1 cellular context compared by ENCODE assay signal in the genomic region with DNA sequence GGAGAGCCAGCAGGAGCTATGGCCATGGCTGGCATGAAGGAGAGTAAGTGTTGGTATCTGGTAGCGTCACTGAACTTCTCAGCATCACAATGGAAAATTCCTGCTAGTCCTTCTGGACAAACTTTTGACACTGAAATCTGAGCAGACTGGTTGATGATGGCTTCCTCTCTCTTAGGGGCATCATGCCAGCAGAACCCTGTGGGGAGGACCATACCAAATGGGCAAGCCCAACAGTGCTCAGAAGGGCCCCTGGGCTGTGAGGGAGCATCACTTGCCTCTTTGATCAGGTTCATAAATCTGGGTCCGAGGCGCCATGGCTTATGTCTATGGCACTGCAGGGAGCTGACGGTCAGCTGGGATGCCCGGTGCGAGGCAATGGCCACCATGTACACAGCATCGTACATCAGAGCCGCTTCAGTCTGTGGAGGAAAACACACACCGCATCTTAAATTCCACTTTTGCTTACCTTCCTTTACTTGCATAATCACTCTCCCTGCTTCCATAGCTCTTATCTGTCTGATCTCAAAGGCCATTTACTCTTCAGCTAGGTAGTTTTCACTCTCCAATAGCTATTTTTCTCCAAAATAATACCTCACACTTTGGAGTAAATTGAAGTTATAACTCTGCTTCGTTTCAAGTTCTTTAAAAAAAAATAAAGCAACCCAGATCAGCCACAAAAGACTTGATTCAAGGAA.
TF ChIP-seq lines count a peak whose summit lies in the region.

No MANE protein-coding gene starts in this region.

TF ChIP-seq in K562, 482 proteins besides CTCF, POLR2A, EP300 and RAD21 (continued from another document and continues in another):
- TF ChIP-seq, protein P1, sequence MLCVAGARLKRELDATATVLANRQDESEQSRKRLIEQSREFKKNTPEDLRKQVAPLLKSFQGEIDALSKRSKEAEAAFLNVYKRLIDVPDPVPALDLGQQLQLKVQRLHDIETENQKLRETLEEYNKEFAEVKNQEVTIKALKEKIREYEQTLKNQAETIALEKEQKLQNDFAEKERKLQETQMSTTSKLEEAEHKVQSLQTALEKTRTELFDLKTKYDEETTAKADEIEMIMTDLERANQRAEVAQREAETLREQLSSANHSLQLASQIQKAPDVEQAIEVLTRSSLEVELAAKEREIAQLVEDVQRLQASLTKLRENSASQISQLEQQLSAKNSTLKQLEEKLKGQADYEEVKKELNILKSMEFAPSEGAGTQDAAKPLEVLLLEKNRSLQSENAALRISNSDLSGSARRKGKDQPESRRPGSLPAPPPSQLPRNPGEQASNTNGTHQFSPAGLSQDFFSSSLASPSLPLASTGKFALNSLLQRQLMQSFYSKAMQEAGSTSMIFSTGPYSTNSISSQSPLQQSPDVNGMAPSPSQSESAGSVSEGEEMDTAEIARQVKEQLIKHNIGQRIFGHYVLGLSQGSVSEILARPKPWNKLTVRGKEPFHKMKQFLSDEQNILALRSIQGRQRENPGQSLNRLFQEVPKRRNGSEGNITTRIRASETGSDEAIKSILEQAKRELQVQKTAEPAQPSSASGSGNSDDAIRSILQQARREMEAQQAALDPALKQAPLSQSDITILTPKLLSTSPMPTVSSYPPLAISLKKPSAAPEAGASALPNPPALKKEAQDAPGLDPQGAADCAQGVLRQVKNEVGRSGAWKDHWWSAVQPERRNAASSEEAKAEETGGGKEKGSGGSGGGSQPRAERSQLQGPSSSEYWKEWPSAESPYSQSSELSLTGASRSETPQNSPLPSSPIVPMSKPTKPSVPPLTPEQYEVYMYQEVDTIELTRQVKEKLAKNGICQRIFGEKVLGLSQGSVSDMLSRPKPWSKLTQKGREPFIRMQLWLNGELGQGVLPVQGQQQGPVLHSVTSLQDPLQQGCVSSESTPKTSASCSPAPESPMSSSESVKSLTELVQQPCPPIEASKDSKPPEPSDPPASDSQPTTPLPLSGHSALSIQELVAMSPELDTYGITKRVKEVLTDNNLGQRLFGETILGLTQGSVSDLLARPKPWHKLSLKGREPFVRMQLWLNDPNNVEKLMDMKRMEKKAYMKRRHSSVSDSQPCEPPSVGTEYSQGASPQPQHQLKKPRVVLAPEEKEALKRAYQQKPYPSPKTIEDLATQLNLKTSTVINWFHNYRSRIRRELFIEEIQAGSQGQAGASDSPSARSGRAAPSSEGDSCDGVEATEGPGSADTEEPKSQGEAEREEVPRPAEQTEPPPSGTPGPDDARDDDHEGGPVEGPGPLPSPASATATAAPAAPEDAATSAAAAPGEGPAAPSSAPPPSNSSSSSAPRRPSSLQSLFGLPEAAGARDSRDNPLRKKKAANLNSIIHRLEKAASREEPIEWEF (CRISPR knock-in tag; IDR thresholded peaks at IDR 0.05): no peak
- no peak for TF ChIP-seq KDM5B (IDR thresholded peaks at IDR 0.05; ENCODE audit: insufficient replicate concordance, low read depth, low read length)
- no peak for TF ChIP-seq NR2F6 (CRISPR knock-in tag; IDR thresholded peaks at IDR 0.05)
- no peak for TF ChIP-seq SRSF7 (optimal IDR thresholded peaks at IDR 0.05; ENCODE audit: low read depth, low read length)
- TF ChIP-seq OTX1 (CRISPR knock-in tag; IDR thresholded peaks at IDR 0.05): no peak
- TF ChIP-seq KDM1A (IDR thresholded peaks at IDR 0.05): no peak
- TF ChIP-seq, protein P2, sequence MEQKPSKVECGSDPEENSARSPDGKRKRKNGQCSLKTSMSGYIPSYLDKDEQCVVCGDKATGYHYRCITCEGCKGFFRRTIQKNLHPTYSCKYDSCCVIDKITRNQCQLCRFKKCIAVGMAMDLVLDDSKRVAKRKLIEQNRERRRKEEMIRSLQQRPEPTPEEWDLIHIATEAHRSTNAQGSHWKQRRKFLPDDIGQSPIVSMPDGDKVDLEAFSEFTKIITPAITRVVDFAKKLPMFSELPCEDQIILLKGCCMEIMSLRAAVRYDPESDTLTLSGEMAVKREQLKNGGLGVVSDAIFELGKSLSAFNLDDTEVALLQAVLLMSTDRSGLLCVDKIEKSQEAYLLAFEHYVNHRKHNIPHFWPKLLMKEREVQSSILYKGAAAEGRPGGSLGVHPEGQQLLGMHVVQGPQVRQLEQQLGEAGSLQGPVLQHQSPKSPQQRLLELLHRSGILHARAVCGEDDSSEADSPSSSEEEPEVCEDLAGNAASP (IDR thresholded peaks at IDR 0.05): no peak
- TF ChIP-seq ZNF324 (CRISPR knock-in tag; IDR thresholded peaks at IDR 0.05): no peak
- no peak for TF ChIP-seq NR2C2 (CRISPR knock-in tag; IDR thresholded peaks at IDR 0.05)
- TF ChIP-seq NR2C2 (tag; IDR thresholded peaks at IDR 0.05): peak; percentile 48; the same call in 1 of the 2 replicates
- TF ChIP-seq SAP30 (IDR thresholded peaks at IDR 0.05; ENCODE audit: borderline replicate concordance, insufficient read depth, low read depth, low read length, poor library complexity, severe bottlenecking): no peak
- no peak for TF ChIP-seq EWSR1 (IDR thresholded peaks at IDR 0.05; ENCODE audit: borderline replicate concordance, low read depth, partially characterized antibody)
- TF ChIP-seq MXI1 (IDR thresholded peaks at IDR 0.05; ENCODE audit: low read depth, low read length): no peak
- TF ChIP-seq PTBP1 (IDR thresholded peaks at IDR 0.05; ENCODE audit: low read depth, low read length): no peak
- TF ChIP-seq NR1H2 (CRISPR knock-in tag; IDR thresholded peaks at IDR 0.05): no peak
- no peak for TF ChIP-seq HMGN3 (IDR thresholded peaks at IDR 0.05; ENCODE audit: borderline replicate concordance, extremely low read depth, insufficient read length, low read depth, low read length)
- TF ChIP-seq ZNF785 (CRISPR knock-in tag; IDR thresholded peaks at IDR 0.05): 0 out of 2 replicates have a peak, but pooled peaks have one; percentile 33
- TF ChIP-seq, protein P3, sequence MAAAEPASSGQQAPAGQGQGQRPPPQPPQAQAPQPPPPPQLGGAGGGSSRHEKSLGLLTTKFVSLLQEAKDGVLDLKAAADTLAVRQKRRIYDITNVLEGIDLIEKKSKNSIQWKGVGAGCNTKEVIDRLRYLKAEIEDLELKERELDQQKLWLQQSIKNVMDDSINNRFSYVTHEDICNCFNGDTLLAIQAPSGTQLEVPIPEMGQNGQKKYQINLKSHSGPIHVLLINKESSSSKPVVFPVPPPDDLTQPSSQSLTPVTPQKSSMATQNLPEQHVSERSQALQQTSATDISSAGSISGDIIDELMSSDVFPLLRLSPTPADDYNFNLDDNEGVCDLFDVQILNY (CRISPR knock-in tag; IDR thresholded peaks at IDR 0.05): no peak
- TF ChIP-seq CCNT2 (IDR thresholded peaks at IDR 0.05; ENCODE audit: borderline replicate concordance, extremely low read depth, insufficient read length, low read depth, low read length): peak; percentile 20
- TF ChIP-seq NCOR1 (IDR thresholded peaks at IDR 0.05): no peak
- no peak for TF ChIP-seq ZNF778 (CRISPR knock-in tag; IDR thresholded peaks at IDR 0.05)
- TF ChIP-seq PYGO2 (tag; IDR thresholded peaks at IDR 0.05): no peak
- TF ChIP-seq ERF (CRISPR knock-in tag; IDR thresholded peaks at IDR 0.05): peak; percentile 84
- TF ChIP-seq GABPB1 (CRISPR knock-in tag; IDR thresholded peaks at IDR 0.05): no peak
- TF ChIP-seq ZNF146 (CRISPR knock-in tag; IDR thresholded peaks at IDR 0.05; ENCODE audit: unreplicated experiment): no peak
- no peak for TF ChIP-seq HNRNPL (IDR thresholded peaks at IDR 0.05; ENCODE audit: low read depth, low read length)
- no peak for TF ChIP-seq ZNF143 (CRISPR knock-in tag; IDR thresholded peaks at IDR 0.05)
- TF ChIP-seq NR2C1 (IDR thresholded peaks at IDR 0.05): no peak
- peak; percentile 76; the same call in 1 of the 2 replicates for TF ChIP-seq NR2C1 (tag; IDR thresholded peaks at IDR 0.05)
- no peak for TF ChIP-seq SNIP1 (IDR thresholded peaks at IDR 0.05; ENCODE audit: low read depth)
- TF ChIP-seq, protein P4, sequence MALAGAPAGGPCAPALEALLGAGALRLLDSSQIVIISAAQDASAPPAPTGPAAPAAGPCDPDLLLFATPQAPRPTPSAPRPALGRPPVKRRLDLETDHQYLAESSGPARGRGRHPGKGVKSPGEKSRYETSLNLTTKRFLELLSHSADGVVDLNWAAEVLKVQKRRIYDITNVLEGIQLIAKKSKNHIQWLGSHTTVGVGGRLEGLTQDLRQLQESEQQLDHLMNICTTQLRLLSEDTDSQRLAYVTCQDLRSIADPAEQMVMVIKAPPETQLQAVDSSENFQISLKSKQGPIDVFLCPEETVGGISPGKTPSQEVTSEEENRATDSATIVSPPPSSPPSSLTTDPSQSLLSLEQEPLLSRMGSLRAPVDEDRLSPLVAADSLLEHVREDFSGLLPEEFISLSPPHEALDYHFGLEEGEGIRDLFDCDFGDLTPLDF (CRISPR knock-in tag; IDR thresholded peaks at IDR 0.05): no peak
- peak; percentile 88; the same call in 1 of the 2 replicates for TF ChIP-seq ZBTB17 (CRISPR knock-in tag; IDR thresholded peaks at IDR 0.05)
- TF ChIP-seq, protein P5, sequence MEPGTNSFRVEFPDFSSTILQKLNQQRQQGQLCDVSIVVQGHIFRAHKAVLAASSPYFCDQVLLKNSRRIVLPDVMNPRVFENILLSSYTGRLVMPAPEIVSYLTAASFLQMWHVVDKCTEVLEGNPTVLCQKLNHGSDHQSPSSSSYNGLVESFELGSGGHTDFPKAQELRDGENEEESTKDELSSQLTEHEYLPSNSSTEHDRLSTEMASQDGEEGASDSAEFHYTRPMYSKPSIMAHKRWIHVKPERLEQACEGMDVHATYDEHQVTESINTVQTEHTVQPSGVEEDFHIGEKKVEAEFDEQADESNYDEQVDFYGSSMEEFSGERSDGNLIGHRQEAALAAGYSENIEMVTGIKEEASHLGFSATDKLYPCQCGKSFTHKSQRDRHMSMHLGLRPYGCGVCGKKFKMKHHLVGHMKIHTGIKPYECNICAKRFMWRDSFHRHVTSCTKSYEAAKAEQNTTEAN (CRISPR knock-in tag; IDR thresholded peaks at IDR 0.05): no peak
- TF ChIP-seq PHF21A (IDR thresholded peaks at IDR 0.05; ENCODE audit: borderline replicate concordance, low read depth): no peak
- TF ChIP-seq, protein P6, sequence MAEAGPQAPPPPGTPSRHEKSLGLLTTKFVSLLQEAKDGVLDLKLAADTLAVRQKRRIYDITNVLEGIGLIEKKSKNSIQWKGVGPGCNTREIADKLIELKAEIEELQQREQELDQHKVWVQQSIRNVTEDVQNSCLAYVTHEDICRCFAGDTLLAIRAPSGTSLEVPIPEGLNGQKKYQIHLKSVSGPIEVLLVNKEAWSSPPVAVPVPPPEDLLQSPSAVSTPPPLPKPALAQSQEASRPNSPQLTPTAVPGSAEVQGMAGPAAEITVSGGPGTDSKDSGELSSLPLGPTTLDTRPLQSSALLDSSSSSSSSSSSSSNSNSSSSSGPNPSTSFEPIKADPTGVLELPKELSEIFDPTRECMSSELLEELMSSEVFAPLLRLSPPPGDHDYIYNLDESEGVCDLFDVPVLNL (CRISPR knock-in tag; IDR thresholded peaks at IDR 0.05; ENCODE audit: low read depth): no peak
- TF ChIP-seq KLF16 (IDR thresholded peaks at IDR 0.05): no peak
- no peak for TF ChIP-seq SRF (CRISPR knock-in tag; IDR thresholded peaks at IDR 0.05)
- TF ChIP-seq, protein P7, sequence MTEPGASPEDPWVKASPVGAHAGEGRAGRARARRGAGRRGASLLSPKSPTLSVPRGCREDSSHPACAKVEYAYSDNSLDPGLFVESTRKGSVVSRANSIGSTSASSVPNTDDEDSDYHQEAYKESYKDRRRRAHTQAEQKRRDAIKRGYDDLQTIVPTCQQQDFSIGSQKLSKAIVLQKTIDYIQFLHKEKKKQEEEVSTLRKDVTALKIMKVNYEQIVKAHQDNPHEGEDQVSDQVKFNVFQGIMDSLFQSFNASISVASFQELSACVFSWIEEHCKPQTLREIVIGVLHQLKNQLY (CRISPR knock-in tag; conservative IDR thresholded peaks at IDR 0.05): no peak
- TF ChIP-seq SIN3A (IDR thresholded peaks at IDR 0.05; ENCODE audit: borderline replicate concordance in 2 of 2, control insufficient read depth in 1 of 2, low read depth in 2 of 2, low read length in 2 of 2): no peak
- TF ChIP-seq ZKSCAN3 (CRISPR knock-in tag; IDR thresholded peaks at IDR 0.05): peak; percentile 54; the same call in 1 of the 2 replicates
- TF ChIP-seq, protein P8, sequence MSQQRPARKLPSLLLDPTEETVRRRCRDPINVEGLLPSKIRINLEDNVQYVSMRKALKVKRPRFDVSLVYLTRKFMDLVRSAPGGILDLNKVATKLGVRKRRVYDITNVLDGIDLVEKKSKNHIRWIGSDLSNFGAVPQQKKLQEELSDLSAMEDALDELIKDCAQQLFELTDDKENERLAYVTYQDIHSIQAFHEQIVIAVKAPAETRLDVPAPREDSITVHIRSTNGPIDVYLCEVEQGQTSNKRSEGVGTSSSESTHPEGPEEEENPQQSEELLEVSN (IDR thresholded peaks at IDR 0.05; ENCODE audit: borderline replicate concordance in 1 of 2, extremely low read depth in 1 of 2, insufficient read depth in 1 of 2, insufficient read length in 1 of 2, low read depth in 1 of 2, low read length in 1 of 2, poor library complexity in 1 of 2, severe bottlenecking in 1 of 2): no peak
- TF ChIP-seq, protein P9, sequence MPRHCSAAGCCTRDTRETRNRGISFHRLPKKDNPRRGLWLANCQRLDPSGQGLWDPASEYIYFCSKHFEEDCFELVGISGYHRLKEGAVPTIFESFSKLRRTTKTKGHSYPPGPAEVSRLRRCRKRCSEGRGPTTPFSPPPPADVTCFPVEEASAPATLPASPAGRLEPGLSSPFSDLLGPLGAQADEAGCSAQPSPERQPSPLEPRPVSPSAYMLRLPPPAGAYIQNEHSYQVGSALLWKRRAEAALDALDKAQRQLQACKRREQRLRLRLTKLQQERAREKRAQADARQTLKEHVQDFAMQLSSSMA (CRISPR knock-in tag; IDR thresholded peaks at IDR 0.05): 0 out of 2 replicates have a peak, but pooled peaks have one; percentile 58
- TF ChIP-seq ZNF140 (CRISPR knock-in tag; IDR thresholded peaks at IDR 0.05): no peak
- no peak for TF ChIP-seq ZBTB1 (CRISPR knock-in tag; IDR thresholded peaks at IDR 0.05; ENCODE audit: borderline replicate concordance, low read depth)
- no peak for TF ChIP-seq HCFC1 (IDR thresholded peaks at IDR 0.05; ENCODE audit: low read depth, low read length)
- no peak for TF ChIP-seq LARP7 (IDR thresholded peaks at IDR 0.05)
- TF ChIP-seq MTF1 (CRISPR knock-in tag; IDR thresholded peaks at IDR 0.05; ENCODE audit: borderline replicate concordance): peak; percentile 83
- TF ChIP-seq, protein P10, sequence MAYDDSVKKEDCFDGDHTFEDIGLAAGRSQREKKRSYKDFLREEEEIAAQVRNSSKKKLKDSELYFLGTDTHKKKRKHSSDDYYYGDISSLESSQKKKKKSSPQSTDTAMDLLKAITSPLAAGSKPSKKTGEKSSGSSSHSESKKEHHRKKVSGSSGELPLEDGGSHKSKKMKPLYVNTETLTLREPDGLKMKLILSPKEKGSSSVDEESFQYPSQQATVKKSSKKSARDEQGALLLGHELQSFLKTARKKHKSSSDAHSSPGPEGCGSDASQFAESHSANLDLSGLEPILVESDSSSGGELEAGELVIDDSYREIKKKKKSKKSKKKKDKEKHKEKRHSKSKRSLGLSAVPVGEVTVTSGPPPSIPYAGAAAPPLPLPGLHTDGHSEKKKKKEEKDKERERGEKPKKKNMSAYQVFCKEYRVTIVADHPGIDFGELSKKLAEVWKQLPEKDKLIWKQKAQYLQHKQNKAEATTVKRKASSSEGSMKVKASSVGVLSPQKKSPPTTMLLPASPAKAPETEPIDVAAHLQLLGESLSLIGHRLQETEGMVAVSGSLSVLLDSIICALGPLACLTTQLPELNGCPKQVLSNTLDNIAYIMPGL (CRISPR knock-in tag; IDR thresholded peaks at IDR 0.05): no peak
- no peak for TF ChIP-seq ZNF696 (CRISPR knock-in tag; conservative IDR thresholded peaks at IDR 0.05)
